In the genomic region with DNA sequence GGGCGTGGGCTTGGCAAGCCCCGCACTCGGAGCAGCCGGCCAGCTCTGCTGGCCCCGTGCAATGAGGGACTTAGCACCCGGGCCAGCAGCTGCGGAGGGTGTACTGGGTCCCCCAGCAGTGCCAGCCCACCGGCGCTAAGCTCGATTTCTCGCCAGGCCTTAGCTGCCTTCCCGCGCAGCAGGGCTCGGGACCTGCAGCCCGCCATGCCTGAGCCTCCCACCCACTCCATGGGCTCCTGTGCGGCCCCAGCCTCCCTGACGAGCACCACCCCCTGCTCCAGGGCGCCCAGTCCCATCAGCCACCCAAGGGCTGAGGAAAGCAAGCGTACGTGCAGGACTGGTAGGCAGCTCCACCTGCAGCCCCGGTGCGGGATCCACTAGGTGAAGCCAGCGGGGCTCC, we compare ENCODE assay signal across 1 cellular context. TPM values are rescaled to one million over a fixed set of nuclear protein-coding genes. Genes with fewer than 3 reads are reported as not detected.
"Had no signal": no experiment of that assay in that cellular context is flagged by ENCODE, and none has a peak within 500 bp of the region (broad histone marks: within the 10 kb centered on the region; RNA-seq: fewer than 3 reads in every experiment).

No MANE protein-coding gene starts in this region.

RNA-seq across cellular contexts. Expression of gene RASD1, which starts 9.8 kb away (rescaled TPM):
- polyA plus RNA-seq: mammary epithelial cell had no signal
